Comparison of ENCODE assay signal across 15 cellular contexts in genomic region chr1:200921571-200922110, GRCh38. TPM values are rescaled to one million over a fixed set of nuclear protein-coding genes. Genes with fewer than 3 reads are reported as not detected.
DNase-seq lines count a peak whose midpoint lies in the region; ATAC-seq and TF ChIP-seq lines count a peak whose summit lies in the region.
"Had no signal": no experiment of that assay in that cellular context is flagged by ENCODE, and none has a peak within 500 bp of the region (broad histone marks: within the 10 kb centered on the region; RNA-seq: fewer than 3 reads in every experiment).

No MANE protein-coding gene starts in this region.

- no peak for TF ChIP-seq EP300 in suprapubic skin (IDR thresholded peaks at IDR 0.05)

- H3K4me3 Mint-ChIP-seq in nephron progenitor cell: no peak overlapping the region
- H3K4me3 Mint-ChIP-seq: CD4-positive, alpha-beta memory T cell had no signal

- H3K4me1 ChIP-seq in suprapubic skin: peaks cover 8% of the 10 kb centered on the region
- H3K4me1 ChIP-seq: BE2C had no signal

- no peak for ATAC-seq in GM18873 (IDR thresholded peaks at IDR 0.05; ENCODE audit: low FRiP score, unreplicated experiment)

- no peak for TF ChIP-seq POLR2A in suprapubic skin (IDR thresholded peaks at IDR 0.05)

- no peaks in the 10 kb centered on the region for H3K36me3 Mint-ChIP-seq in nephron progenitor cell (ENCODE audit: low read depth)
- H3K36me3 Mint-ChIP-seq: CD4-positive, alpha-beta memory T cell had no signal

- peak; percentile 27 for DNase-seq in activated effector memory CD4-positive, alpha-beta T cell treated with anti-CD3 and anti-CD28 coated beads, Interleukin-2, amount 50 U/mL, for 16 hours
- no peak for DNase-seq in activated effector memory CD4-positive, alpha-beta T cell treated with Interleukin-2 at 50 U/mL for 16 hours
- peak; percentile 46 for DNase-seq in WERI-Rb-1
- DNase-seq in nephron progenitor cell: no peak
- DNase-seq in suprapubic skin (ENCODE audit: low spot score in 2 of 2): peak; percentile 16 to 44
- no peak for DNase-seq in globus pallidus (ENCODE audit: low spot score)
- DNase-seq: BE2C; CD4-positive, alpha-beta memory T cell; DMS153; DMS79 treated with DMSO at 0.1 percent for 48 hours; GDM1; GM23248; H7 had no signal

- no peaks in the 10 kb centered on the region for H3K4me1 Mint-ChIP-seq in nephron progenitor cell

- 80% methylated on average over 9 of the region's 9 CpGs for WGBS in suprapubic skin

- H3K9me3 ChIP-seq in WERI-Rb-1 (ENCODE audit: severe bottlenecking) (peaks cover 2% of the 10 kb centered on the region), suprapubic skin (no peaks in the 10 kb centered on the region)
- H3K9me3 ChIP-seq: BE2C had no signal

- TF ChIP-seq CTCF in WERI-Rb-1 (IDR thresholded peaks at IDR 0.05; ENCODE audit: low read depth, low read length) (no peak), nephron progenitor cell (IDR thresholded peaks at IDR 0.05) (no peak), suprapubic skin (IDR thresholded peaks at IDR 0.05) (no peak)

- H3K27ac ChIP-seq in WERI-Rb-1 (no peak overlapping the region), suprapubic skin (no peak overlapping the region)
- H3K27ac ChIP-seq: C4-2B, GM23248 had no signal

- H3K27ac Mint-ChIP-seq in nephron progenitor cell: peak overlapping the region; percentile 46
- H3K27ac Mint-ChIP-seq: CD4-positive, alpha-beta memory T cell had no signal

- no peaks in the 10 kb centered on the region for H3K36me3 ChIP-seq in WERI-Rb-1
- no peaks in the 10 kb centered on the region for H3K36me3 ChIP-seq in suprapubic skin
- H3K36me3 ChIP-seq: BE2C had no signal

- H3K27me3 Mint-ChIP-seq in nephron progenitor cell (ENCODE audit: low read depth, poor library complexity): peaks cover 13% of the 10 kb centered on the region

- H3K27me3 ChIP-seq in WERI-Rb-1 (ENCODE audit: insufficient read depth, low read depth, severe bottlenecking): no peaks in the 10 kb centered on the region
- H3K27me3 ChIP-seq in suprapubic skin: no peaks in the 10 kb centered on the region

- H3K4me3 ChIP-seq in WERI-Rb-1 (ENCODE audit: low read depth, low read length) (no peak overlapping the region), suprapubic skin (no peak overlapping the region)
- H3K4me3 ChIP-seq: GM23248 had no signal

- no peaks in the 10 kb centered on the region for H3K9me3 Mint-ChIP-seq in nephron progenitor cell
- H3K9me3 Mint-ChIP-seq: CD4-positive, alpha-beta memory T cell had no signal

RNA-seq across cellular contexts. Expression of gene INAVA, which starts 26.9 kb away (rescaled TPM):
- 100 to 1,000 TPM; 110 to 137 (median 117) TPM for total RNA-seq in suprapubic skin
- total RNA-seq: GM23248 had no signal

RNA-seq across cellular contexts. Expression of gene GPR25, which starts 48.9 kb away (rescaled TPM):
- not detected for total RNA-seq in suprapubic skin
- total RNA-seq: GM23248, H7 had no signal

Comparison
In these comparisons a context has a peak if more than half of its experiments do, and no peak if none do; other contexts are left out.
1. DNase-seq: peak in activated effector memory CD4-positive, alpha-beta T cell treated with anti-CD3 and anti-CD28 coated beads, Interleukin-2, amount 50 U/mL, for 16 hours (single experiment), WERI-Rb-1 (single experiment) and suprapubic skin (2 of 2); none in activated effector memory CD4-positive, alpha-beta T cell treated with Interleukin-2 at 50 U/mL for 16 hours (single experiment), nephron progenitor cell (single experiment) and globus pallidus (single experiment).